In genomic region chr3:120596116-120596852, GRCh38 we compare ENCODE assay signal across 8 cellular contexts. TPM values are rescaled to one million over a fixed set of nuclear protein-coding genes. Genes with fewer than 3 reads are reported as not detected.
DNase-seq lines count a peak whose midpoint lies in the region; FAIRE-seq and TF ChIP-seq lines count a peak whose summit lies in the region.

NDUFB4 (plus strand) TSS chr3:120596336; CDS start chr3:120596360, 24 bp downstream.

- no peaks in the 10 kb centered on the region for H3K9me3 Mint-ChIP-seq in HFFc6
- no peaks in the 10 kb centered on the region for H3K9me3 Mint-ChIP-seq in activated naive CD4-positive, alpha-beta T cell treated with anti-CD3 and anti-CD28 coated beads, Interleukin-2, amount 10 ng/mL, durations not matched to agents 7 days and 5 days

- peaks cover 11% of the 10 kb centered on the region for H3K4me1 Mint-ChIP-seq in HFFc6 (ENCODE audit: low read depth)
- peaks cover 9% of the 10 kb centered on the region for H3K4me1 Mint-ChIP-seq in activated naive CD4-positive, alpha-beta T cell treated with anti-CD3 and anti-CD28 coated beads, Interleukin-2, amount 10 ng/mL, durations not matched to agents 7 days and 5 days

- no peak for TF ChIP-seq CTCF in HFFc6 (IDR thresholded peaks at IDR 0.05)
- TF ChIP-seq CTCF in NB4 (IDR thresholded peaks at IDR 0.05; ENCODE audit: low read depth, low read length): no peak
- TF ChIP-seq CTCF in subcutaneous adipose tissue (IDR thresholded peaks at IDR 0.05; ENCODE audit: low read depth): no peak

- H3K27me3 Mint-ChIP-seq in HFFc6 (ENCODE audit: insufficient read depth): no peaks in the 10 kb centered on the region
- H3K27me3 Mint-ChIP-seq in activated naive CD4-positive, alpha-beta T cell treated with anti-CD3 and anti-CD28 coated beads, Interleukin-2, amount 10 ng/mL, durations not matched to agents 7 days and 5 days: peaks cover 6% of the 10 kb centered on the region

- peak within 1 kb of the TSS; percentile 79 for H3K4me2 ChIP-seq in neuronal stem cell (ENCODE audit: insufficient read depth, low read length, poor library complexity, severe bottlenecking)

- H3K27me3 ChIP-seq in neuronal stem cell (ENCODE audit: control insufficient read depth in 3 of 3, insufficient read depth in 3 of 3, low read depth in 1 of 3, low read length in 3 of 3): no peaks in the 10 kb centered on the region

- CTCF ChIA-PET in activated naive CD4-positive, alpha-beta T cell treated with anti-CD3 and anti-CD28 coated beads, Interleukin-2, amount 10 ng/mL, durations not matched to agents 7 days and 5 days (lab: Charles Lee): interaction anchor here (2.4 to 2.9 kb wide), 3 partner anchors 28 to 38 kb away, joined by 9 to 15 read pairs (median 13); no protein-coding TSS in a partner anchor

- H2BK120ac ChIP-seq in neuronal stem cell (ENCODE audit: low read depth, low read length): no peak within 1 kb of the TSS

- H3K36me3 ChIP-seq in SK-N-MC (ENCODE audit: insufficient read depth, low read length) (peaks cover 42% of the 10 kb centered on the region), neuronal stem cell (replicated peaks in 1 of 2; ENCODE audit: control insufficient read depth in 2 of 2, insufficient read depth in 2 of 2, low read length in 2 of 2) (peaks cover 6 to 43% of the 10 kb centered on the region in 2 donors)

- WGBS in neuronal stem cell (ENCODE audit: extremely low coverage in 2 of 2, insufficient read length in 2 of 2, insufficient replicate concordance in 1 of 2), 2 donors: no CpG with 5 or more reads among the region's 53 CpGs

- no peak within 1 kb of the TSS for H3K4ac ChIP-seq in neuronal stem cell (ENCODE audit: low read length)

- peak within 1 kb of the TSS; percentile 76 for H2BK5ac ChIP-seq in neuronal stem cell (ENCODE audit: low read length)

- H3K27ac Mint-ChIP-seq in HFFc6: peak within 1 kb of the TSS; percentile 93
- peak within 1 kb of the TSS; percentile 96 for H3K27ac Mint-ChIP-seq in activated naive CD4-positive, alpha-beta T cell treated with anti-CD3 and anti-CD28 coated beads, Interleukin-2, amount 10 ng/mL, durations not matched to agents 7 days and 5 days

- no peak within 1 kb of the TSS for H4K91ac ChIP-seq in neuronal stem cell (ENCODE audit: low read depth, low read length, poor library complexity)

- no peak within 1 kb of the TSS for H2BK15ac ChIP-seq in neuronal stem cell (ENCODE audit: low read length)

- H3K4me3 ChIP-seq in NB4 (ENCODE audit: low read depth, low read length) (peak within 1 kb of the TSS; percentile 97), SK-N-MC (peak within 1 kb of the TSS; percentile 99), neuronal stem cell (ENCODE audit: low read length in 2 of 2) (peak within 1 kb of the TSS; percentile 80 to 96)

- TF ChIP-seq POLR2A in NB4 (IDR thresholded peaks at IDR 0.05; ENCODE audit: extremely low read depth, insufficient read length): peak; percentile 79

- H2BK12ac ChIP-seq in neuronal stem cell (ENCODE audit: low read length): no peak within 1 kb of the TSS

- peak within 1 kb of the TSS; percentile 87 for H2AFZ ChIP-seq in neuronal stem cell (ENCODE audit: low read length)

- H3K36me3 Mint-ChIP-seq in HFFc6 (ENCODE audit: low read depth): peaks cover 8% of the 10 kb centered on the region
- peaks cover 13% of the 10 kb centered on the region for H3K36me3 Mint-ChIP-seq in activated naive CD4-positive, alpha-beta T cell treated with anti-CD3 and anti-CD28 coated beads, Interleukin-2, amount 10 ng/mL, durations not matched to agents 7 days and 5 days

- H3K23ac ChIP-seq in neuronal stem cell (ENCODE audit: low read depth, low read length, poor library complexity): no peak within 1 kb of the TSS

- H3K18ac ChIP-seq in neuronal stem cell (ENCODE audit: low read length): peak within 1 kb of the TSS; percentile 94

- peak within 1 kb of the TSS; percentile 44 for H4K8ac ChIP-seq in neuronal stem cell (ENCODE audit: low read depth, low read length)

- H3K14ac ChIP-seq in neuronal stem cell (ENCODE audit: low read length): no peak within 1 kb of the TSS

- H3K9me3 ChIP-seq in SK-N-MC (ENCODE audit: low read depth, low read length) (no peaks in the 10 kb centered on the region), neuronal stem cell (replicated peaks in 1 of 2; ENCODE audit: control insufficient read depth in 2 of 2, insufficient read depth in 1 of 2, low read depth in 1 of 2, low read length in 2 of 2) (no peaks in the 10 kb centered on the region)

- DNase-seq in GM04503 (ENCODE audit: low read depth) (peak; percentile 87), HFFc6 (peak; percentile 98), NB4 (ENCODE audit: low read depth) (peak; percentile 97), SK-N-MC (ENCODE audit: low read depth, low spot score) (peak; percentile 95), frontal cortex (ENCODE audit: low spot score in 2 of 2) (peak; percentile 62 to 89), neuronal stem cell (ENCODE audit: low spot score) (peak; percentile 98)
- peak; percentile 97 for DNase-seq in activated naive CD4-positive, alpha-beta T cell treated with anti-CD3 and anti-CD28 coated beads, Interleukin-2, amount 10 ng/mL, durations not matched to agents 7 days and 5 days

- H3K79me1 ChIP-seq in neuronal stem cell (ENCODE audit: low read depth, low read length): peaks cover 4% of the 10 kb centered on the region

- peak within 1 kb of the TSS; percentile 91 for H3K27ac ChIP-seq in SK-N-MC
- H3K27ac ChIP-seq in neuronal stem cell (replicated peaks; ENCODE audit: low read length): peak within 1 kb of the TSS; percentile 80

- FAIRE-seq in frontal cortex (lab: Jason Lieb, UNC): peak; percentile 80

- peak within 1 kb of the TSS; percentile 90; the same call in 1 of the 2 replicates for H3K4me3 Mint-ChIP-seq in HFFc6
- H3K4me3 Mint-ChIP-seq in activated naive CD4-positive, alpha-beta T cell treated with anti-CD3 and anti-CD28 coated beads, Interleukin-2, amount 10 ng/mL, durations not matched to agents 7 days and 5 days: peak within 1 kb of the TSS; percentile 94

- no peak within 1 kb of the TSS for H2AK5ac ChIP-seq in neuronal stem cell (ENCODE audit: low read depth, low read length)

- H3K9ac ChIP-seq in SK-N-MC (ENCODE audit: insufficient read length): peak within 1 kb of the TSS; percentile 99
- peak within 1 kb of the TSS; percentile 92 for H3K9ac ChIP-seq in neuronal stem cell (ENCODE audit: low read depth, low read length, poor library complexity)

- peaks cover 0 to 3% of the 10 kb centered on the region in 2 donors for H3K4me1 ChIP-seq in neuronal stem cell (ENCODE audit: control insufficient read depth in 2 of 2, insufficient read depth in 1 of 2, low read depth in 1 of 2, low read length in 2 of 2)

RNA-seq across cellular contexts. Expression of gene NDUFB4, which starts in this region (rescaled TPM):
- 100 to 1,000 TPM; 174 to 221 (median 198) TPM for total RNA-seq in HFFc6 (2021; fragmentation: NEBNext Ultra II Directional; extraction: Animal tissue kit (Norgen Biotek cat#: 25700))
- total RNA-seq in frontal cortex (30.2 TPM), subcutaneous adipose tissue (100 to 1,000 TPM in 1 of 4 donors, 10 to 100 TPM in 3; 46.9 to 128 (median 87.8) TPM)
- 562 TPM for polyA plus RNA-seq in neuronal stem cell (2013, experiment 1 of 2)
- 576 TPM for polyA plus RNA-seq in neuronal stem cell (2013, experiment 2 of 2)

Comparison
In these comparisons a context has a peak if more than half of its experiments do, and no peak if none do; other contexts are left out.
1. Peak in every context shown above with its lines: DNase-seq, H3K4me3 ChIP-seq and H3K27ac ChIP-seq.